In genomic region chr10:75091173-75091572, GRCh38 we compare ENCODE assay signal across 23 cellular contexts.
"Had no signal": no experiment of that assay in that cellular context is flagged by ENCODE, and none has a peak within 500 bp of the region (broad histone marks: within the 10 kb centered on the region; RNA-seq: fewer than 3 reads in every experiment).

No MANE protein-coding gene starts in this region.

- H3K9me3 Mint-ChIP-seq: nephron progenitor cell; stimulated activated effector memory CD8-positive, alpha-beta T cell treated with anti-CD3 and anti-CD28 coated beads, Interleukin-12 subunit alpha, Interleukin-12 subunit beta, amount 100 ng/mL, for 72 hours; type B pancreatic cell had no signal

- H3K36me3 ChIP-seq: right lobe of liver, suprapubic skin, thyroid gland had no signal

- FAIRE-seq: endometrium, frontal cortex, islet of Langerhans, urothelium cell line had no signal

- H3K4me3 ChIP-seq: heart left ventricle, psoas muscle, right lobe of liver, suprapubic skin, thyroid gland had no signal

- H3K27ac ChIP-seq: heart left ventricle, parathyroid adenoma, psoas muscle, right lobe of liver, suprapubic skin, thyroid gland had no signal

- H3K79me2 ChIP-seq: parathyroid adenoma had no signal

- H3K36me3 Mint-ChIP-seq: naive thymus-derived CD4-positive, alpha-beta T cell; stimulated activated effector memory CD8-positive, alpha-beta T cell treated with anti-CD3 and anti-CD28 coated beads, Interleukin-12 subunit alpha, Interleukin-12 subunit beta, amount 100 ng/mL, for 72 hours; type B pancreatic cell had no signal

- H3K27me3 Mint-ChIP-seq: naive thymus-derived CD4-positive, alpha-beta T cell had no signal

- H3K4me1 Mint-ChIP-seq: stimulated activated effector memory CD8-positive, alpha-beta T cell treated with anti-CD3 and anti-CD28 coated beads, Interleukin-12 subunit alpha, Interleukin-12 subunit beta, amount 100 ng/mL, for 72 hours had no signal

- H3K27ac Mint-ChIP-seq: naive thymus-derived CD4-positive, alpha-beta T cell; nephron progenitor cell; stimulated activated effector memory CD8-positive, alpha-beta T cell treated with anti-CD3 and anti-CD28 coated beads, Interleukin-12 subunit alpha, Interleukin-12 subunit beta, amount 100 ng/mL, for 72 hours; type B pancreatic cell had no signal

- H3K4me1 ChIP-seq: heart left ventricle, psoas muscle, right lobe of liver, suprapubic skin, thyroid gland had no signal

- H3K4me3 Mint-ChIP-seq: naive thymus-derived CD4-positive, alpha-beta T cell; nephron progenitor cell; stimulated activated effector memory CD8-positive, alpha-beta T cell treated with anti-CD3 and anti-CD28 coated beads, Interleukin-12 subunit alpha, Interleukin-12 subunit beta, amount 100 ng/mL, for 72 hours; type B pancreatic cell had no signal

- DNase-seq: effector memory CD4-positive, alpha-beta T cell; heart left ventricle; hypothalamus; kidney glomerular epithelial cell; mesendoderm; naive thymus-derived CD4-positive, alpha-beta T cell; nephron progenitor cell; psoas muscle; retina; right lobe of liver; stimulated activated CD4-positive, alpha-beta T cell treated with anti-CD3 and anti-CD28 coated beads, Interleukin-4, amount 100 ng/mL, for 1 hour; stimulated activated CD8-positive, alpha-beta memory T cell treated with anti-CD3 and anti-CD28 coated beads, Interleukin-4, amount 100 ng/mL, for 48 hours; stimulated activated naive CD8-positive, alpha-beta T cell treated with anti-CD3 and anti-CD28 coated beads, Interleukin-15, Interleukin-2, amounts not matched to agents 100 U/mL and 50 U/mL, for 24 hours; thyroid gland had no signal

- ATAC-seq: esophagus mucosa; heart left ventricle; naive thymus-derived CD4-positive, alpha-beta T cell; psoas muscle; right lobe of liver; stimulated activated effector memory CD8-positive, alpha-beta T cell treated with anti-CD3 and anti-CD28 coated beads, Interleukin-12 subunit alpha, Interleukin-12 subunit beta, amount 100 ng/mL, for 72 hours; stimulated activated naive CD8-positive, alpha-beta T cell treated with anti-CD3 and anti-CD28 coated beads, Interleukin-15, Interleukin-2, amounts not matched to agents 100 U/mL and 50 U/mL, for 24 hours had no signal

- H3K9me3 ChIP-seq: heart left ventricle, psoas muscle, right lobe of liver, suprapubic skin, thyroid gland had no signal

- H2AFZ ChIP-seq: parathyroid adenoma had no signal

- H3K9ac ChIP-seq: parathyroid adenoma had no signal

- H3K27me3 ChIP-seq: heart left ventricle, right lobe of liver, suprapubic skin, thyroid gland had no signal
